In genomic region chr10:16009736-16010259, GRCh38 we compare ENCODE assay signal across 24 cellular contexts.
DNase-seq lines count a peak whose midpoint lies in the region; ATAC-seq and TF ChIP-seq lines count a peak whose summit lies in the region.
"Had no signal": no experiment of that assay in that cellular context is flagged by ENCODE, and none has a peak within 500 bp of the region (broad histone marks: within the 10 kb centered on the region; RNA-seq: fewer than 3 reads in every experiment).

No MANE protein-coding gene starts in this region.

- no peaks in the 10 kb centered on the region for H4K20me1 ChIP-seq in smooth muscle cell (ENCODE audit: low read depth)

- TF ChIP-seq CTCF in smooth muscle cell (IDR thresholded peaks at IDR 0.05; ENCODE audit: borderline replicate concordance, insufficient read depth, poor library complexity, severe bottlenecking), result no peak

- no peak overlapping the region for H3K27ac ChIP-seq in smooth muscle cell (ENCODE audit: low read depth)
- H3K27ac ChIP-seq: A549, C4-2B, GM23248 had no signal

- no peak overlapping the region for H3K4me3 ChIP-seq in smooth muscle cell
- H3K4me3 ChIP-seq: A549, GM12878, GM23248 had no signal

- DNase-seq in Daoy (ENCODE audit: low read depth) (peak; percentile 4), dermis blood vessel endothelial cell (peak; percentile 86), glomerular endothelial cell (ENCODE audit: extremely low read depth, low read depth, low spot score) (peak; percentile 44), smooth muscle cell (lab: John Stamatoyannopoulos, UW; ENCODE audit: unreplicated experiment) (no peak), Right ventricle myocardium inferior (ENCODE audit: missing footprints) (no peak), C1 segment of cervical spinal cord (lab: John Stamatoyannopoulos, UW) (no peak)
- DNase-seq: 8988T; ACHN; AML-193; BE2C; Caco-2; CD4-positive, CD25-positive, alpha-beta regulatory T cell; CD8-positive, alpha-beta T cell; DMS153; DND-41; EL; GDM1; GM23248; H9 had no signal

- H3K9me3 ChIP-seq in smooth muscle cell (replicated peaks; ENCODE audit: low read depth), result peaks cover 4% of the 10 kb centered on the region
- H3K9me3 ChIP-seq: A549, BE2C, Caco-2 had no signal

- 74% methylated on average over 8 of the region's 8 CpGs for WGBS in smooth muscle cell (ENCODE audit: low lambda C conversion rate)

- no peaks in the 10 kb centered on the region for H3K36me3 ChIP-seq in smooth muscle cell (ENCODE audit: low read depth)
- H3K36me3 ChIP-seq: BE2C had no signal

- intact Hi-C loops in Right ventricle myocardium inferior (cut with DNase I), result no loop called here

- H2AFZ ChIP-seq in smooth muscle cell (ENCODE audit: low read depth), result peak overlapping the region; percentile 30
- H2AFZ ChIP-seq: GM23248 had no signal

- no peaks in the 10 kb centered on the region for H3K79me2 ChIP-seq in smooth muscle cell (ENCODE audit: low read depth)

- ATAC-seq in Right ventricle myocardium inferior (no peak), GM18861 (IDR thresholded peaks at IDR 0.05; ENCODE audit: unreplicated experiment) (no peak)
- ATAC-seq: A549; CD8-positive, alpha-beta T cell; GM12878; HCT116 had no signal

- H3K4me2 ChIP-seq in smooth muscle cell, result no peak overlapping the region
- H3K4me2 ChIP-seq: A549 had no signal

- no peaks in the 10 kb centered on the region for H3K27me3 ChIP-seq in smooth muscle cell (ENCODE audit: low read depth)
- H3K27me3 ChIP-seq: BE2C had no signal

- H3F3A ChIP-seq in smooth muscle cell (ENCODE audit: low read depth), result no peaks in the 10 kb centered on the region

- no peaks in the 10 kb centered on the region for H3K4me1 ChIP-seq in smooth muscle cell (ENCODE audit: low read depth)
- H3K4me1 ChIP-seq: A549, BE2C, Caco-2 had no signal

- no peak overlapping the region for H3K9ac ChIP-seq in smooth muscle cell (ENCODE audit: low read depth)
- H3K9ac ChIP-seq: GM23248 had no signal

Comparison
In these comparisons a context has a peak if more than half of its experiments do, and no peak if none do; other contexts are left out.
1. DNase-seq: peak in Daoy (single experiment), dermis blood vessel endothelial cell (single experiment) and glomerular endothelial cell (single experiment); none in smooth muscle cell (single experiment), Right ventricle myocardium inferior (single experiment) and C1 segment of cervical spinal cord (0 of 14).